In genomic region chr1:90831910-90832309, GRCh38 we compare ENCODE assay signal across 26 cellular contexts.
DNase-seq lines count a peak whose midpoint lies in the region; ATAC-seq lines count a peak whose summit lies in the region.
"Had no signal": no experiment of that assay in that cellular context is flagged by ENCODE, and none has a peak within 500 bp of the region (broad histone marks: within the 10 kb centered on the region; RNA-seq: fewer than 3 reads in every experiment).

No MANE protein-coding gene starts in this region.

- no peak for ATAC-seq in GM19023 (IDR thresholded peaks at IDR 0.05; ENCODE audit: unreplicated experiment)
- ATAC-seq: activated T-helper 17 cell treated with anti-CD3 and anti-CD28 coated beads, Interleukin-2, amount 50 U/mL, for 72 hours; esophagus mucosa; left lung; naive thymus-derived CD4-positive, alpha-beta T cell had no signal

- DNase-seq in A172 (ENCODE audit: low spot score): peak; percentile 14
- DNase-seq in ELR (ENCODE audit: low read depth): peak; percentile 22
- DNase-seq in NCI-H2227 (lab: John Stamatoyannopoulos, UW; ENCODE audit: unreplicated experiment): peak; percentile 30
- peak; percentile 13 for DNase-seq in glomerular visceral epithelial cell (ENCODE audit: extremely low spot score)
- no peak for DNase-seq in NCI-H774 (lab: John Stamatoyannopoulos, UW)
- DNase-seq in superior temporal gyrus (ENCODE audit: extremely low spot score): no peak
- DNase-seq: activated CD4-positive, alpha-beta T cell treated with anti-CD3 and anti-CD28 coated beads, Interleukin-2, amount 10 ng/mL, durations not matched to agents 7 days and 5 days; activated CD8-positive, alpha-beta memory T cell treated with anti-CD3 and anti-CD28 coated beads, Interleukin-2, amount 50 U/mL, for 4 hours; anterior cingulate cortex; colonic mucosa; DMS 273 treated with DMSO at 0.1 percent for 48 hours; effector memory CD4-positive, alpha-beta T cell; foreskin melanocyte; GOT3; KG1; left lung; naive thymus-derived CD4-positive, alpha-beta T cell; NCI-H2029 treated with DMSO at 0.1 percent for 48 hours; NCI-H510A; SK-N-SH; small intestine; stimulated activated CD4-positive, alpha-beta T cell treated with anti-CD3 and anti-CD28 coated beads, Interleukin-1b, Interleukin-23, amount 100 ng/mL, for 48 hours; T-helper 2 cell had no signal

Comparison
In these comparisons a context has a peak if more than half of its experiments do, and no peak if none do; other contexts are left out.
1. DNase-seq: peak in A172 (single experiment), ELR (single experiment), NCI-H2227 (single experiment) and glomerular visceral epithelial cell (single experiment); none in NCI-H774 (single experiment) and superior temporal gyrus (single experiment).